Comparison of ENCODE assay signal across 18 cellular contexts in the genomic region with DNA sequence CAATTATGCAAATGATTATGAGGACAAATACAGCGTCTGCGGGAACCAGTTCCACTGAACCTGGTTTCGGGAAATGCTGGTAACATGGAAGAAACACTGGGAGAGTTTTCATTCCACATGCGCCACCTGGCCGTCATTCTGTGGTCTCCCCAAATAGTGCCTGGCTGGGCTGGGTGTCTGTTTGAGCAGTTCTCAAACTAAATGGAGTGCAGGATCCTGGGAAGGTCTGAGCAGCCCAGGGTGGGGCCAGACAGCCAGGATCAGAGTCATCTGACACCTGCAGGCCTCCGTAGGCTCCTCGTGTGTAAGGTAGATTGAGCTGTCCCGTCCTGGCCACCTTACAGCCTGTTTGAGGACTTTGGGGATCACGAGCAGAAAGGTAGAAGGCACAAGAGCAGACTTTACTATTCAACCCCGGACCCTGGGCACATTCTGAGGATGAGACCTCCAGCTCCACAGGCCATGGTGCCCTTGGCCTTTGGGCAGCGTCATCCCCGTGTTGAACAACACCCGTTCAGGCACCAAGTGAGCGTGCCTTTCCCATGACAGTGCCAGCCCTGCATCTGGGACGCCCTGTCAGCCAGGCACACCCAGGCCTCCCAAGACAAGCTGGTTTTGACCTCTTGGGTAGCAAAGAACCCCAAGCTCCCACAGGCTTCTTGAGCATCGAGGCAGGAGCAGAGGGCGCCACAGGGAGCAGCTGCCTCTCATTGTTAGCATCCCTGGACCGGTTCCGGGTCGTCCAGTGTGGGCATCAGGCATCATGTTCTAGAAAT.
DNase-seq lines count a peak whose midpoint lies in the region; ATAC-seq, FAIRE-seq and TF ChIP-seq lines count a peak whose summit lies in the region.
"Had no signal": no experiment of that assay in that cellular context is flagged by ENCODE, and none has a peak within 500 bp of the region (broad histone marks: within the 10 kb centered on the region; RNA-seq: fewer than 3 reads in every experiment).

No MANE protein-coding gene starts in this region.

- H3K27me3 Mint-ChIP-seq in H9 (ENCODE audit: low read depth) (peaks cover 3% of the 10 kb centered on the region; the same call in 1 of the 2 replicates), immature natural killer cell (ENCODE audit: low read depth in 3 of 3) (no peaks in the 10 kb centered on the region)

- peak; percentile 37 for TF ChIP-seq CTCF in C4-2B (conservative IDR thresholded peaks at IDR 0.05)
- peak; percentile 19; the same call in 1 of the 3 replicates for TF ChIP-seq CTCF in H9 (conservative IDR thresholded peaks at IDR 0.05)
- no peak for TF ChIP-seq CTCF in dorsolateral prefrontal cortex (IDR thresholded peaks at IDR 0.05 in 54 of 56, conservative IDR thresholded peaks at IDR 0.05 in 2 of 56; ENCODE audit: low read depth in 1 of 56, partially characterized antibody in 56 of 56)
- TF ChIP-seq CTCF in D721Med (IDR thresholded peaks at IDR 0.05; ENCODE audit: insufficient read depth, missing control alignments), result no peak

- no peak for FAIRE-seq in D721Med (lab: Jason Lieb, UNC)
- FAIRE-seq: GM18507 had no signal

- DNase-seq in H9, result no peak
- no peak for DNase-seq in dorsolateral prefrontal cortex
- no peak for DNase-seq in neuronal stem cell (ENCODE audit: low spot score)
- no peak for DNase-seq in Kasumi-1 (lab: John Stamatoyannopoulos, UW)
- no peak for DNase-seq in immature natural killer cell
- DNase-seq in D721Med (ENCODE audit: insufficient read length, low spot score), result no peak
- DNase-seq: activated CD8-positive, alpha-beta memory T cell treated with anti-CD3 and anti-CD28 coated beads for 24 hours; activated gamma-delta T cell; body of pancreas; GM23248; NCI-H146; NCI-H524 treated with DMSO at 0.1 percent for 48 hours; retina had no signal

- H2BK120ac ChIP-seq in H9 (ENCODE audit: low read depth, low read length, poor library complexity, severe bottlenecking) (no peak overlapping the region), neuronal stem cell (ENCODE audit: low read depth, low read length) (no peak overlapping the region)

- H3K4me1 Mint-ChIP-seq in H9, result peaks cover 20 to 22% of the 10 kb centered on the region in 2 experiments
- H3K4me1 Mint-ChIP-seq in immature natural killer cell, result peaks cover 64 to 66% of the 10 kb centered on the region in 2 donors
- H3K4me1 Mint-ChIP-seq: nephron had no signal

- H4K20me1 ChIP-seq in H9 (ENCODE audit: control insufficient read depth, insufficient read depth, insufficient read length), result no peaks in the 10 kb centered on the region

- H3K9ac ChIP-seq in H9 (ENCODE audit: extremely low read depth, insufficient read length, low read length), result no peak overlapping the region
- peak overlapping the region; percentile 31 for H3K9ac ChIP-seq in neuronal stem cell (ENCODE audit: low read depth, low read length, poor library complexity)
- H3K9ac ChIP-seq: GM23248 had no signal

- no peak overlapping the region for H3T11ph ChIP-seq in H9 (ENCODE audit: low read length)

- ATAC-seq in GM21447 (IDR thresholded peaks at IDR 0.05; ENCODE audit: unreplicated experiment), result no peak
- ATAC-seq: body of pancreas, Panc1 had no signal

- no peak overlapping the region for H2BK15ac ChIP-seq in H9 (ENCODE audit: low read depth, low read length)
- H2BK15ac ChIP-seq in neuronal stem cell (ENCODE audit: low read length), result no peak overlapping the region

- no peak overlapping the region for H3K4ac ChIP-seq in H9 (ENCODE audit: low read depth, low read length)
- no peak overlapping the region for H3K4ac ChIP-seq in neuronal stem cell (ENCODE audit: low read length)

- H3K79me2 ChIP-seq in H9 (ENCODE audit: insufficient read depth, low read length), result no peaks in the 10 kb centered on the region

- H3K23me2 ChIP-seq in H9 (ENCODE audit: insufficient read length, low read depth, low read length, poor library complexity, severe bottlenecking), result no peaks in the 10 kb centered on the region

- H3K36me3 ChIP-seq in neuronal stem cell (replicated peaks in 1 of 2; ENCODE audit: control insufficient read depth in 2 of 2, insufficient read depth in 2 of 2, low read length in 2 of 2), result no peaks in the 10 kb centered on the region

- H3K27ac ChIP-seq in C4-2B (peak overlapping the region; percentile 72), H9 (ENCODE audit: insufficient read length, low read depth, low read length) (no peak overlapping the region), dorsolateral prefrontal cortex (peak overlapping the region in 30 of 59 donors; percentile 9 to 78 (median 43)), neuronal stem cell (replicated peaks; ENCODE audit: low read length) (no peak overlapping the region)
- H3K27ac ChIP-seq: GM23248 had no signal

- no peaks in the 10 kb centered on the region for H3K79me1 ChIP-seq in H9 (ENCODE audit: insufficient read depth, low read depth, low read length, poor library complexity, severe bottlenecking)
- H3K79me1 ChIP-seq in neuronal stem cell (ENCODE audit: low read depth, low read length), result no peaks in the 10 kb centered on the region

- H3K4me1 ChIP-seq in H9 (ENCODE audit: insufficient read depth, low read length), result no peaks in the 10 kb centered on the region
- H3K4me1 ChIP-seq in neuronal stem cell (ENCODE audit: control insufficient read depth in 2 of 2, insufficient read depth in 1 of 2, low read depth in 1 of 2, low read length in 2 of 2), result peaks cover 0 to 9% of the 10 kb centered on the region in 2 donors

- H2BK5ac ChIP-seq in H9 (ENCODE audit: insufficient read length, low read length) (no peak overlapping the region), neuronal stem cell (ENCODE audit: low read length) (no peak overlapping the region)

- no CpG with 5 or more reads among the region's 20 CpGs for WGBS in H9 (ENCODE audit: extremely low coverage, insufficient read length, low lambda C conversion rate)
- no CpG with 5 or more reads among the region's 20 CpGs for WGBS in neuronal stem cell (ENCODE audit: extremely low coverage in 2 of 2, insufficient read length in 2 of 2, insufficient replicate concordance in 1 of 2), 2 donors

- no peak overlapping the region for H2BK12ac ChIP-seq in H9 (ENCODE audit: insufficient read length, low read depth, low read length)
- no peak overlapping the region for H2BK12ac ChIP-seq in neuronal stem cell (ENCODE audit: low read length)

- intact Hi-C loops in dorsolateral prefrontal cortex (cut with DNase I), result no loop called here

- H3K18ac ChIP-seq in H9 (ENCODE audit: insufficient read length, low read depth, low read length), result no peak overlapping the region
- peak overlapping the region; percentile 56 for H3K18ac ChIP-seq in neuronal stem cell (ENCODE audit: low read length)

- H4K5ac ChIP-seq in H9 (ENCODE audit: insufficient read length, low read depth, low read length), result no peak overlapping the region

- no peak overlapping the region; a peak in 1 of 7 replicates for H3K27ac Mint-ChIP-seq in H9
- H3K27ac Mint-ChIP-seq in immature natural killer cell, result peak overlapping the region in 1 of 6 donors; percentile 1
- H3K27ac Mint-ChIP-seq: nephron had no signal

- H3K9me3 Mint-ChIP-seq in H9 (no peaks in the 10 kb centered on the region), immature natural killer cell (no peaks in the 10 kb centered on the region)
- H3K9me3 Mint-ChIP-seq: nephron had no signal

- no peak overlapping the region for H3K56ac ChIP-seq in H9 (ENCODE audit: insufficient read length, low read depth, low read length)

- H3K14ac ChIP-seq in H9 (ENCODE audit: insufficient read depth, low read length) (no peak overlapping the region), neuronal stem cell (ENCODE audit: low read length) (no peak overlapping the region)

- H4K91ac ChIP-seq in H9 (ENCODE audit: insufficient read length, low read depth, low read length) (no peak overlapping the region), neuronal stem cell (ENCODE audit: low read depth, low read length, poor library complexity) (no peak overlapping the region)

- H3K9me3 ChIP-seq in H9 (ENCODE audit: control insufficient read depth, low read depth, low read length) (no peaks in the 10 kb centered on the region), neuronal stem cell (replicated peaks in 1 of 2; ENCODE audit: control insufficient read depth in 2 of 2, insufficient read depth in 1 of 2, low read depth in 1 of 2, low read length in 2 of 2) (no peaks in the 10 kb centered on the region)
- H3K9me3 ChIP-seq: body of pancreas had no signal

- H2BK20ac ChIP-seq in H9 (ENCODE audit: low read depth, low read length, poor library complexity, severe bottlenecking), result no peak overlapping the region

- no peak overlapping the region for H3K4me3 Mint-ChIP-seq in H9
- no peak overlapping the region for H3K4me3 Mint-ChIP-seq in immature natural killer cell
- H3K4me3 Mint-ChIP-seq: nephron had no signal

- H3K4me2 ChIP-seq in H9 (ENCODE audit: insufficient read depth, insufficient read length, low read length) (no peak overlapping the region), neuronal stem cell (ENCODE audit: insufficient read depth, low read length, poor library complexity, severe bottlenecking) (no peak overlapping the region)

- H4K8ac ChIP-seq in H9 (replicated peaks; ENCODE audit: insufficient read length, low read depth, low read length) (no peak overlapping the region), neuronal stem cell (ENCODE audit: low read depth, low read length) (no peak overlapping the region)

- H3K36me3 Mint-ChIP-seq in H9 (ENCODE audit: insufficient read depth in 1 of 3, low read depth in 3 of 3) (peaks cover 0 to 2% (median 0%) of the 10 kb centered on the region in 3 experiments; a peak in 1 of 7 replicates), immature natural killer cell (peaks cover 0 to 3% (median 0%) of the 10 kb centered on the region in 3 donors)

- H2AK5ac ChIP-seq in H9 (ENCODE audit: insufficient read length, low read length), result no peak overlapping the region
- H2AK5ac ChIP-seq in neuronal stem cell (ENCODE audit: low read depth, low read length), result no peak overlapping the region

- H3K27me3 ChIP-seq in H9 (ENCODE audit: insufficient read depth, low read length), result no peaks in the 10 kb centered on the region
- H3K27me3 ChIP-seq in dorsolateral prefrontal cortex, result no peaks in the 10 kb centered on the region
- H3K27me3 ChIP-seq in neuronal stem cell (ENCODE audit: control insufficient read depth in 3 of 3, insufficient read depth in 3 of 3, low read depth in 1 of 3, low read length in 3 of 3), result no peaks in the 10 kb centered on the region
- H3K27me3 ChIP-seq: body of pancreas had no signal

- H3K4me3 ChIP-seq in dorsolateral prefrontal cortex (no peak overlapping the region), neuronal stem cell (ENCODE audit: low read length in 2 of 2) (peak overlapping the region in 1 of 2 donors; percentile 30)
- H3K4me3 ChIP-seq: body of pancreas, GM23248 had no signal

- no peak overlapping the region for H3K23ac ChIP-seq in H9 (ENCODE audit: insufficient read length, low read depth, low read length)
- H3K23ac ChIP-seq in neuronal stem cell (ENCODE audit: low read depth, low read length, poor library complexity), result peak overlapping the region; percentile 53

- H2AFZ ChIP-seq in H9 (ENCODE audit: low read length) (no peak overlapping the region), neuronal stem cell (ENCODE audit: low read length) (no peak overlapping the region)
- H2AFZ ChIP-seq: GM23248 had no signal

Comparison
In these comparisons a context has a peak if more than half of its experiments do, and no peak if none do; other contexts are left out.
1. H3K27ac ChIP-seq: peak in C4-2B (single experiment) and dorsolateral prefrontal cortex (30 of 59); none in H9 (single experiment) and neuronal stem cell (single experiment).
2. CTCF ChIP-seq: peak in C4-2B (single experiment) and H9 (single experiment); none in dorsolateral prefrontal cortex (0 of 56) and D721Med (single experiment).